Comparison of ENCODE assay signal across 15 cellular contexts in the genomic region with DNA sequence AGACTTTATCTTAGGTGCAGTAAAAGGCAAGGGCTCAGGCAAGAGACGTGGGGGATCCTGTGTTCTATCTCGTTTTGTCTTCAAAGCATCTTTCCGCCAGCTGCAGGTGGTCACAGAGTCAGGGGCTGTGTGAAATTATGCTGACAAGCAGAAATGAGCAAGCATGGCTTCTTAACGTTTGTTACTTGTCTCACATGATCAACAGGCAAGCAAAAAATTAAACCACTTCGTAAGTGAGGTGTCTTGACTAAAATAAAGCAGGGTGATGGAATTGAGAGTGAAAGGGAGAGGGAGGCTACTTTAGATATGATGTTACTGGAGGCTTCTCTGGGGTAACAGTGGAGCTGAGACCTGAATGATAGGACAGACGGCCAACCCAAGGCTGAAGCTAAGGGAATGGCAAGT. TPM values are rescaled to one million over a fixed set of nuclear protein-coding genes. Genes with fewer than 3 reads are reported as not detected.
DNase-seq lines count a peak whose midpoint lies in the region; ATAC-seq and TF ChIP-seq lines count a peak whose summit lies in the region.
"Had no signal": no experiment of that assay in that cellular context is flagged by ENCODE, and none has a peak within 500 bp of the region (broad histone marks: within the 10 kb centered on the region; RNA-seq: fewer than 3 reads in every experiment).

No MANE protein-coding gene starts in this region.

- peaks cover 8% of the 10 kb centered on the region for H3K4me1 ChIP-seq in mammary epithelial cell (ENCODE audit: insufficient read depth, low read length)

- H3K36me3 Mint-ChIP-seq in MCF 10A (ENCODE audit: insufficient read depth, unreplicated experiment) (no peaks in the 10 kb centered on the region), chondrocyte (ENCODE audit: low read depth) (no peaks in the 10 kb centered on the region)
- H3K36me3 Mint-ChIP-seq in activated T-helper 17 cell treated with anti-CD3 and anti-CD28 coated beads, Interleukin-2, amount 50 U/mL, for 72 hours (ENCODE audit: low read depth) = no peaks in the 10 kb centered on the region
- H3K36me3 Mint-ChIP-seq: mesothelial cell of epicardium had no signal

- H3K9me3 ChIP-seq in mammary epithelial cell (replicated peaks; ENCODE audit: insufficient read depth, low read length) = no peaks in the 10 kb centered on the region
- H3K9me3 ChIP-seq: sigmoid colon had no signal

- no peak overlapping the region for H3K4me2 ChIP-seq in mammary epithelial cell (ENCODE audit: insufficient read depth, low read depth, low read length)

- TF ChIP-seq CTCF in MCF 10A (IDR thresholded peaks at IDR 0.05; ENCODE audit: unreplicated experiment) (no peak), mammary epithelial cell (conservative IDR thresholded peaks at IDR 0.05 in 1 of 2, IDR thresholded peaks at IDR 0.05 in 1 of 2; ENCODE audit: extremely low read depth in 1 of 2, insufficient read depth in 1 of 2, low read depth in 1 of 2, low read length in 2 of 2) (no peak), chondrocyte (IDR thresholded peaks at IDR 0.05) (no peak)

- no peak overlapping the region for H2AFZ ChIP-seq in mammary epithelial cell (ENCODE audit: low read depth, low read length)

- 80% methylated on average over 5 of the region's 6 CpGs for WGBS in mammary epithelial cell (ENCODE audit: low coverage, missing lambda C conversion rate)

- BruUV-seq in MCF 10A (replicated peaks; lab: Mats Ljungman, UMichigan) (no TSS peak), mammary epithelial cell (replicated peaks; lab: Mats Ljungman, UMichigan) (no TSS peak)

- no peak overlapping the region for H3K9ac ChIP-seq in mammary epithelial cell (ENCODE audit: insufficient read depth, low read length)
- H3K9ac ChIP-seq: GM23248 had no signal

- H4K20me1 ChIP-seq in mammary epithelial cell (ENCODE audit: insufficient read depth, low read length) = no peaks in the 10 kb centered on the region

- no peak overlapping the region for H3K27ac ChIP-seq in mammary epithelial cell (ENCODE audit: insufficient read depth, low read depth, low read length)
- H3K27ac ChIP-seq: GM23248, SK-N-MC had no signal

- H3K27ac Mint-ChIP-seq in MCF 10A (ENCODE audit: low read depth, unreplicated experiment) = peak overlapping the region; percentile 49
- H3K27ac Mint-ChIP-seq in activated T-helper 17 cell treated with anti-CD3 and anti-CD28 coated beads, Interleukin-2, amount 50 U/mL, for 72 hours = no peak overlapping the region
- H3K27ac Mint-ChIP-seq in chondrocyte (ENCODE audit: unreplicated experiment) = no peak overlapping the region
- H3K27ac Mint-ChIP-seq: endodermal cell had no signal

- H3K4me3 Mint-ChIP-seq in MCF 10A (ENCODE audit: unreplicated experiment) (no peak overlapping the region), chondrocyte (ENCODE audit: unreplicated experiment) (no peak overlapping the region)
- peak overlapping the region; percentile 94 for H3K4me3 Mint-ChIP-seq in activated T-helper 17 cell treated with anti-CD3 and anti-CD28 coated beads, Interleukin-2, amount 50 U/mL, for 72 hours

- intact Hi-C loops in MCF 10A (cut with micrococcal nuclease) = no loop called here
- intact Hi-C loops in mammary epithelial cell (cut with micrococcal nuclease) = loop anchor here (5.0 to 10.0 kb wide), 2 partner anchors 246 to 359 kb away; a partner anchor contains a TSS

- H3K27me3 ChIP-seq in mammary epithelial cell (ENCODE audit: insufficient read depth, low read length) = no peaks in the 10 kb centered on the region
- H3K27me3 ChIP-seq: sigmoid colon had no signal

- POLR2A ChIA-PET in MCF 10A (lab: Yijun Ruan, JAX) = interaction anchor here (0.6 to 0.9 kb wide), 3 partner anchors 28 to 759 kb away, joined by 3 read pairs; no protein-coding TSS in a partner anchor

- H3K4me3 ChIP-seq in mammary epithelial cell (replicated peaks in 1 of 3; ENCODE audit: insufficient read depth in 1 of 3, low read depth in 2 of 3, low read length in 3 of 3) = no peak overlapping the region
- H3K4me3 ChIP-seq: GM23248, SK-N-MC had no signal

- in situ Hi-C loops in mammary epithelial cell (cut with MboI; ENCODE audit: low sequenced_read_pairs in 2 of 2) = no loop called here

- no peaks in the 10 kb centered on the region for H3K4me1 Mint-ChIP-seq in MCF 10A (ENCODE audit: insufficient read depth, unreplicated experiment)
- H3K4me1 Mint-ChIP-seq in activated T-helper 17 cell treated with anti-CD3 and anti-CD28 coated beads, Interleukin-2, amount 50 U/mL, for 72 hours = peaks cover 14% of the 10 kb centered on the region
- H3K4me1 Mint-ChIP-seq in chondrocyte (ENCODE audit: low read depth) = peaks cover 10% of the 10 kb centered on the region

- dilution Hi-C loops in mammary epithelial cell (cut with HindIII; ENCODE audit: low sequenced_read_pairs) = no loop called here

- H3K36me3 ChIP-seq in mammary epithelial cell (ENCODE audit: insufficient read depth, low read length) = no peaks in the 10 kb centered on the region
- H3K36me3 ChIP-seq: sigmoid colon had no signal

- no peaks in the 10 kb centered on the region for H3K79me2 ChIP-seq in mammary epithelial cell (ENCODE audit: insufficient read depth, low read length)

- H3K27me3 Mint-ChIP-seq in MCF 10A (ENCODE audit: insufficient read depth, unreplicated experiment) = no peaks in the 10 kb centered on the region
- H3K27me3 Mint-ChIP-seq in activated T-helper 17 cell treated with anti-CD3 and anti-CD28 coated beads, Interleukin-2, amount 50 U/mL, for 72 hours = no peaks in the 10 kb centered on the region
- H3K27me3 Mint-ChIP-seq in chondrocyte (ENCODE audit: low read depth) = peaks cover 2% of the 10 kb centered on the region

- H3K9me3 Mint-ChIP-seq in MCF 10A (ENCODE audit: unreplicated experiment) (no peaks in the 10 kb centered on the region), chondrocyte (ENCODE audit: low read depth) (no peaks in the 10 kb centered on the region)
- no peaks in the 10 kb centered on the region for H3K9me3 Mint-ChIP-seq in activated T-helper 17 cell treated with anti-CD3 and anti-CD28 coated beads, Interleukin-2, amount 50 U/mL, for 72 hours
- H3K9me3 Mint-ChIP-seq: mesothelial cell of epicardium had no signal

- CTCF ChIA-PET in MCF 10A (lab: Yijun Ruan, JAX) (interaction anchor here (0.6 to 1.1 kb wide), 5 partner anchors 9 to 490 kb away, joined by 3 read pairs; no protein-coding TSS in a partner anchor), mammary epithelial cell (lab: Charles Lee; ENCODE audit: low non-redundant PET) (no interaction called here)

- no peak for DNase-seq in MCF 10A (ENCODE audit: unreplicated experiment)
- no peak for DNase-seq in mammary epithelial cell
- no peak for DNase-seq in 8988T
- DNase-seq in chondrocyte (ENCODE audit: low spot score) = no peak
- DNase-seq in NCI-H2171 treated with DMSO at 0.1 percent for 48 hours (lab: John Stamatoyannopoulos, UW) = no peak
- no peak for DNase-seq in middle frontal gyrus (ENCODE audit: extremely low spot score, low spot score)
- DNase-seq: anterior cingulate cortex, endodermal cell, GM23248, NCI-H1105, sigmoid colon had no signal

- peak; percentile 24 for ATAC-seq in HG02870 (IDR thresholded peaks at IDR 0.05; ENCODE audit: unreplicated experiment)
- ATAC-seq in activated T-helper 17 cell treated with anti-CD3 and anti-CD28 coated beads, Interleukin-2, amount 50 U/mL, for 72 hours (replicated peaks) = no peak

RNA-seq across cellular contexts. Expression of a gene that starts 1.4 kb away (rescaled TPM):
- total RNA-seq in MCF 10A (2022) = 1.1 and 1.6 TPM in 2 replicates
- total RNA-seq in mammary epithelial cell = under 1 TPM; 0.33 to 0.67 TPM
- polyA plus RNA-seq in mammary epithelial cell = 0.17 TPM
- not detected for polyA minus RNA-seq in mammary epithelial cell
- 1 to 10 TPM; 4.6 to 8.3 TPM for total RNA-seq in activated T-helper 17 cell treated with anti-CD3 and anti-CD28 coated beads, Interleukin-2, amount 50 U/mL, for 72 hours
- total RNA-seq in chondrocyte = 0.12 to 0.35 TPM (median 0.26 TPM) in 3 replicates
- total RNA-seq: GM23248 had no signal
- polyA plus RNA-seq: GM23248 had no signal
